Comparison of ENCODE assay signal across 8 cellular contexts in genomic region chr2:240586198-240586918, GRCh38. TPM values are rescaled to one million over a fixed set of nuclear protein-coding genes. Genes with fewer than 3 reads are reported as not detected.
DNase-seq lines count a peak whose midpoint lies in the region; ATAC-seq and TF ChIP-seq lines count a peak whose summit lies in the region.

Gene CAPN10, plus strand, starts transcription at chr2:240586734. Its CDS starts 178 bp downstream, at chr2:240586912.

- no peaks in the 10 kb centered on the region for H3K9me3 Mint-ChIP-seq in IgD-negative memory B cell

- peak within 1 kb of the TSS; percentile 88 to 98 for H3K9ac ChIP-seq in mucosa of rectum (ENCODE audit: low read depth in 1 of 2, low read length in 2 of 2)

- H3K4me1 ChIP-seq in mucosa of rectum (ENCODE audit: control insufficient read depth in 2 of 2, insufficient read depth in 2 of 2, low read length in 2 of 2) = peaks cover 24 to 26% of the 10 kb centered on the region in 2 donors

- no peaks in the 10 kb centered on the region for H3K27me3 ChIP-seq in mucosa of rectum (ENCODE audit: control insufficient read depth in 2 of 2, insufficient read depth in 2 of 2, low read length in 2 of 2)

- no peaks in the 10 kb centered on the region for H3K27me3 Mint-ChIP-seq in IgD-negative memory B cell

- H3K9me3 ChIP-seq in mucosa of rectum (ENCODE audit: control insufficient read depth in 2 of 2, low read length in 2 of 2) = no peaks in the 10 kb centered on the region

- peak; percentile 55 for ATAC-seq in GM21529 (IDR thresholded peaks at IDR 0.05; ENCODE audit: unreplicated experiment)

- H3K27ac ChIP-seq in mucosa of rectum (ENCODE audit: low read depth in 2 of 2, low read length in 2 of 2) = peak within 1 kb of the TSS; percentile 85 to 95

- H3K4me1 Mint-ChIP-seq in IgD-negative memory B cell = peaks cover 26 to 38% (median 35%) of the 10 kb centered on the region in 3 donors

- no peak for TF ChIP-seq CTCF in epithelial cell of proximal tubule (conservative IDR thresholded peaks at IDR 0.05; ENCODE audit: low read depth, low read length)

- peaks cover 6 to 16% of the 10 kb centered on the region in 2 donors for H3K36me3 ChIP-seq in mucosa of rectum (ENCODE audit: control insufficient read depth in 2 of 2, insufficient read depth in 2 of 2, low read length in 2 of 2)

- DNase-seq in DMS 273 treated with DMSO at 0.1 percent for 48 hours (lab: John Stamatoyannopoulos, UW) = peak; percentile 72
- peak; percentile 60 for DNase-seq in OCI-M2 (lab: John Stamatoyannopoulos, UW; ENCODE audit: unreplicated experiment)
- peak; percentile 91 for DNase-seq in activated T-cell treated with anti-CD3 and anti-CD28 coated beads for 4 hours
- DNase-seq in epithelial cell of proximal tubule (ENCODE audit: low read depth) = no peak
- DNase-seq in stimulated activated CD8-positive, alpha-beta memory T cell treated with anti-CD3 and anti-CD28 coated beads, Interleukin-4, amount 100 ng/mL, for 48 hours = peak; percentile 97

- H3K4me3 Mint-ChIP-seq in IgD-negative memory B cell = peak within 1 kb of the TSS; percentile 97 to 100 (median 98)

- H3K36me3 Mint-ChIP-seq in IgD-negative memory B cell = peaks cover 9% of the 10 kb centered on the region

- peak within 1 kb of the TSS; percentile 98 to 99 (median 99) for H3K27ac Mint-ChIP-seq in IgD-negative memory B cell

- H3K4me3 ChIP-seq in epithelial cell of proximal tubule (ENCODE audit: low read depth, low read length) = peak within 1 kb of the TSS; percentile 99
- H3K4me3 ChIP-seq in mucosa of rectum (ENCODE audit: low read length in 2 of 2) = peak within 1 kb of the TSS; percentile 86 to 99

RNA-seq across cellular contexts. Expression of gene CAPN10, which starts in this region (rescaled TPM):
- polyA plus RNA-seq in IgD-negative memory B cell = 18.2 TPM
- 25.2 and 31.9 TPM in 2 replicates for total RNA-seq in epithelial cell of proximal tubule
